Comparison of ENCODE assay signal across 17 cellular contexts in genomic region chr18:44393406-44393805, GRCh38.
A peak's percentile ranks its signal among the peaks of the same experiment; 100 is the strongest.
DNase-seq lines count a peak whose midpoint lies in the region; ATAC-seq, FAIRE-seq and TF ChIP-seq lines count a peak whose summit lies in the region.
"Had no signal": no experiment of that assay in that cellular context is flagged by ENCODE, and none has a peak within 500 bp of the region (broad histone marks: within the 10 kb centered on the region; RNA-seq: fewer than 3 reads in every experiment).

No MANE protein-coding gene starts in this region.

- no peak for TF ChIP-seq CTCF in GM23338 (conservative IDR thresholded peaks at IDR 0.05; ENCODE audit: low read depth in 2 of 2)
- TF ChIP-seq CTCF in kidney (IDR thresholded peaks at IDR 0.05; ENCODE audit: borderline replicate concordance, extremely low read depth, insufficient read depth): no peak
- no peak for TF ChIP-seq CTCF in nephron (IDR thresholded peaks at IDR 0.05; ENCODE audit: unreplicated experiment in 3 of 3)
- no peak for TF ChIP-seq CTCF in progenitor cell of endocrine pancreas (IDR thresholded peaks at IDR 0.05; ENCODE audit: unreplicated experiment)

- no peak overlapping the region for H2AFZ ChIP-seq in GM23338

- H3K36me3 Mint-ChIP-seq in GM23338 (ENCODE audit: low read depth) (no peaks in the 10 kb centered on the region), nephron (ENCODE audit: low read depth) (no peaks in the 10 kb centered on the region), progenitor cell of endocrine pancreas (ENCODE audit: insufficient read depth) (no peaks in the 10 kb centered on the region)
- H3K36me3 Mint-ChIP-seq in natural killer cell treated with Interleukin-12 subunit alpha and Interleukin-12 subunit beta and Interleukin-15 and Interleukin-18, amount 100 ng/mL, for 72 hours: no peaks in the 10 kb centered on the region
- H3K36me3 Mint-ChIP-seq: CD4-positive, CD25-positive, alpha-beta regulatory T cell had no signal

- H3K9me3 Mint-ChIP-seq in GM23338 (no peaks in the 10 kb centered on the region), nephron (no peaks in the 10 kb centered on the region), progenitor cell of endocrine pancreas (ENCODE audit: low read depth) (no peaks in the 10 kb centered on the region)
- peaks cover 6% of the 10 kb centered on the region for H3K9me3 Mint-ChIP-seq in natural killer cell treated with Interleukin-12 subunit alpha and Interleukin-12 subunit beta and Interleukin-15 and Interleukin-18, amount 100 ng/mL, for 72 hours
- H3K9me3 Mint-ChIP-seq: H9 had no signal

- H3K9ac ChIP-seq in kidney (ENCODE audit: low read length in 2 of 2): no peak overlapping the region
- H3K9ac ChIP-seq: BLaER1 treated with 17β-estradiol and CSF1 and Interleukin-3, amounts not matched to agents 10 nM and 100 nM had no signal

- no peaks in the 10 kb centered on the region for H3K9me3 ChIP-seq in kidney (ENCODE audit: control insufficient read depth in 1 of 2, low read length in 2 of 2)
- H3K9me3 ChIP-seq: BLaER1 treated with 17β-estradiol and CSF1 and Interleukin-3, amounts not matched to agents 10 nM and 100 nM had no signal

- no peaks in the 10 kb centered on the region for H3K27me3 Mint-ChIP-seq in GM23338 (ENCODE audit: insufficient read depth, low read depth, poor library complexity)
- H3K27me3 Mint-ChIP-seq in nephron (ENCODE audit: low read depth): no peaks in the 10 kb centered on the region
- H3K27me3 Mint-ChIP-seq in progenitor cell of endocrine pancreas: no peaks in the 10 kb centered on the region
- no peaks in the 10 kb centered on the region for H3K27me3 Mint-ChIP-seq in natural killer cell treated with Interleukin-12 subunit alpha and Interleukin-12 subunit beta and Interleukin-15 and Interleukin-18, amount 100 ng/mL, for 72 hours
- H3K27me3 Mint-ChIP-seq: CD4-positive, CD25-positive, alpha-beta regulatory T cell had no signal

- H3K4me1 ChIP-seq in GM23338 (ENCODE audit: insufficient read depth) (peaks cover 8% of the 10 kb centered on the region; the same call in 1 of the 2 replicates), kidney (ENCODE audit: control insufficient read depth in 1 of 2, insufficient read depth in 1 of 2, low read depth in 1 of 2, low read length in 2 of 2) (peaks cover 0 to 2% of the 10 kb centered on the region in 2 donors)

- peak; percentile 2 for DNase-seq in GM23338 (ENCODE audit: low spot score)
- DNase-seq in kidney: no peak
- DNase-seq in progenitor cell of endocrine pancreas (ENCODE audit: low spot score, unreplicated experiment): no peak
- DNase-seq in natural killer cell treated with Interleukin-12 subunit alpha and Interleukin-12 subunit beta and Interleukin-15 and Interleukin-18, amount 100 ng/mL, for 72 hours (ENCODE audit: low spot score): no peak
- DNase-seq in activated CD4-positive, CD25-positive, alpha-beta regulatory T cell treated with anti-CD3 and anti-CD28 coated beads, Interleukin-2, amount 50 U/mL, for 72 hours: no peak
- DNase-seq: 8988T; CD4-positive, CD25-positive, alpha-beta regulatory T cell; DMS79; GOT3; H9 had no signal

- H3K4me3 Mint-ChIP-seq in GM23338 (no peak overlapping the region), nephron (no peak overlapping the region), progenitor cell of endocrine pancreas (ENCODE audit: low read depth) (peak overlapping the region; percentile 7)
- H3K4me3 Mint-ChIP-seq in natural killer cell treated with Interleukin-12 subunit alpha and Interleukin-12 subunit beta and Interleukin-15 and Interleukin-18, amount 100 ng/mL, for 72 hours: no peak overlapping the region
- H3K4me3 Mint-ChIP-seq: CD4-positive, CD25-positive, alpha-beta regulatory T cell; H9 had no signal

- no peaks in the 10 kb centered on the region for H3K79me2 ChIP-seq in GM23338 (replicated peaks; ENCODE audit: insufficient read depth)

- no peaks in the 10 kb centered on the region for H3K36me3 ChIP-seq in GM23338 (ENCODE audit: insufficient read depth)
- H3K36me3 ChIP-seq in kidney (ENCODE audit: control insufficient read depth in 1 of 2, insufficient read depth in 2 of 2, low read length in 2 of 2): no peaks in the 10 kb centered on the region
- H3K36me3 ChIP-seq: BLaER1 treated with 17β-estradiol and CSF1 and Interleukin-3, amounts not matched to agents 10 nM and 100 nM had no signal

- H3K4me1 Mint-ChIP-seq in GM23338 (peaks cover 12% of the 10 kb centered on the region), nephron (peaks cover 6% of the 10 kb centered on the region), progenitor cell of endocrine pancreas (ENCODE audit: low read depth) (peaks cover 21% of the 10 kb centered on the region)
- peaks cover 0 to 5% of the 10 kb centered on the region in 2 donors for H3K4me1 Mint-ChIP-seq in natural killer cell treated with Interleukin-12 subunit alpha and Interleukin-12 subunit beta and Interleukin-15 and Interleukin-18, amount 100 ng/mL, for 72 hours (ENCODE audit: low read depth in 2 of 2)
- H3K4me1 Mint-ChIP-seq: CD4-positive, CD25-positive, alpha-beta regulatory T cell had no signal

- peak; percentile 91 for FAIRE-seq in kidney (lab: Jason Lieb, UNC)
- FAIRE-seq: GM12878, GM18507 had no signal

- H4K20me1 ChIP-seq in GM23338 (replicated peaks; ENCODE audit: insufficient read depth): no peaks in the 10 kb centered on the region
- H4K20me1 ChIP-seq: BLaER1 treated with 17β-estradiol and CSF1 and Interleukin-3, amounts not matched to agents 10 nM and 100 nM had no signal

- H3K27ac ChIP-seq in GM23338 (ENCODE audit: low read depth) (no peak overlapping the region), kidney (ENCODE audit: low read depth in 2 of 2, low read length in 2 of 2) (peak overlapping the region in 1 of 2 donors; percentile 24)
- H3K27ac ChIP-seq: BLaER1 treated with 17β-estradiol and CSF1 and Interleukin-3, amounts not matched to agents 10 nM and 100 nM; HL-60 had no signal

- H3K4me2 ChIP-seq in GM23338: no peak overlapping the region
- H3K4me2 ChIP-seq: BLaER1 treated with 17β-estradiol and CSF1 and Interleukin-3, amounts not matched to agents 10 nM and 100 nM had no signal

- H3K4me3 ChIP-seq in GM23338 (no peak overlapping the region), kidney (ENCODE audit: low read length in 2 of 2) (no peak overlapping the region)
- H3K4me3 ChIP-seq: BLaER1 treated with 17β-estradiol and CSF1 and Interleukin-3, amounts not matched to agents 10 nM and 100 nM; GM12878 had no signal

- no peaks in the 10 kb centered on the region for H3F3A ChIP-seq in GM23338 (replicated peaks; ENCODE audit: low read depth)

- H3K27ac Mint-ChIP-seq in GM23338 (no peak overlapping the region; the same call in 1 of the 2 replicates), nephron (peak overlapping the region; percentile 62 to 96 (median 72)), progenitor cell of endocrine pancreas (peak overlapping the region; percentile 77)
- no peak overlapping the region for H3K27ac Mint-ChIP-seq in natural killer cell treated with Interleukin-12 subunit alpha and Interleukin-12 subunit beta and Interleukin-15 and Interleukin-18, amount 100 ng/mL, for 72 hours
- H3K27ac Mint-ChIP-seq: CD4-positive, CD25-positive, alpha-beta regulatory T cell had no signal

- no peaks in the 10 kb centered on the region for H3K9me2 ChIP-seq in GM23338 (ENCODE audit: insufficient read depth)

- intact Hi-C loops in kidney (cut with DNase I): no loop called here

- H3K27me3 ChIP-seq in GM23338 (ENCODE audit: insufficient read depth): no peaks in the 10 kb centered on the region
- H3K27me3 ChIP-seq: BLaER1 treated with 17β-estradiol and CSF1 and Interleukin-3, amounts not matched to agents 10 nM and 100 nM had no signal

- ATAC-seq in GM23338 (no peak), GM19452 (IDR thresholded peaks at IDR 0.05; ENCODE audit: unreplicated experiment) (no peak), HG02610 (IDR thresholded peaks at IDR 0.05; ENCODE audit: unreplicated experiment) (no peak)
- ATAC-seq in natural killer cell treated with Interleukin-12 subunit alpha and Interleukin-12 subunit beta and Interleukin-15 and Interleukin-18, amount 100 ng/mL, for 72 hours: no peak
- ATAC-seq: GM12878 had no signal

TF ChIP-seq in GM23338, 12 proteins besides CTCF, POLR2A, EP300 and RAD21 (continues in another document):
- no peak for TF ChIP-seq NANOG (IDR thresholded peaks at IDR 0.05; ENCODE audit: borderline replicate concordance)

Comparison
In these comparisons a context has a peak if more than half of its experiments do, and no peak if none do; other contexts are left out.
1. H3K27ac Mint-ChIP-seq: peak in nephron (3 of 3) and progenitor cell of endocrine pancreas (single experiment); none in GM23338 (single experiment) and natural killer cell treated with Interleukin-12 subunit alpha and Interleukin-12 subunit beta and Interleukin-15 and Interleukin-18, amount 100 ng/mL, for 72 hours (0 of 2).